ENCODE assay signal across 16 cellular contexts in the genomic region with DNA sequence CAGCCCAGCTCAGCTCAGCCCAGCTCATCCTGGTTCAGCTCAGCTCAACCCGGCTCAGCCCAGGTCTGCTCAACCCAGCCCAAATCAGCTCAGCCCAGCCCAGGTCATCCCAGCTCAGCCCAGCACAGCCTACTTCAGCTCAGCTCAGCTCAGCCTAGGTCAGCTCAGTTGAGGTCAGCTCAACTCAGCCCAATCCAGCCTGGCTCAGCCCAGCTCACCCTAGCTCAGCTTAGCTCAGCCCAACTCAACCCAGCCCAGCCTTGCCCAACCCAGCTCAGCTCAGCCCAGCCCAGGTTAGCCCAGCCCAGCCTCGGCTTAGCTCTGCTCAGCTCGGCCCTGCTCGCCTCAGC.
DNase-seq lines count a peak whose midpoint lies in the region; ATAC-seq, FAIRE-seq and TF ChIP-seq lines count a peak whose summit lies in the region.
"Had no signal": no experiment of that assay in that cellular context is flagged by ENCODE, and none has a peak within 500 bp of the region (broad histone marks: within the 10 kb centered on the region; RNA-seq: fewer than 3 reads in every experiment).

No MANE protein-coding gene starts in this region.

- H3K27ac ChIP-seq in kidney (ENCODE audit: low read depth in 2 of 2, low read length in 2 of 2) = no peak overlapping the region
- H3K27ac ChIP-seq in smooth muscle cell (ENCODE audit: low read depth) = no peak overlapping the region
- H3K27ac ChIP-seq in PC-3 (ENCODE audit: low read length) = no peak overlapping the region
- H3K27ac ChIP-seq: HL-60, SK-N-MC had no signal

- H3K4me2 ChIP-seq in smooth muscle cell = no peak overlapping the region
- no peak overlapping the region for H3K4me2 ChIP-seq in PC-3 (ENCODE audit: low read length)
- H3K4me2 ChIP-seq: GM23338 had no signal

- no peak overlapping the region for H3K9ac ChIP-seq in kidney (ENCODE audit: low read length in 2 of 2)
- H3K9ac ChIP-seq in smooth muscle cell (ENCODE audit: low read depth) = no peak overlapping the region
- H3K9ac ChIP-seq in PC-3 (ENCODE audit: low read length) = no peak overlapping the region

- no peak for TF ChIP-seq CTCF in CD14-positive monocyte (IDR thresholded peaks at IDR 0.05)
- TF ChIP-seq CTCF in GM12875 (IDR thresholded peaks at IDR 0.05; ENCODE audit: borderline replicate concordance, insufficient read depth, low read depth, low read length) = no peak
- TF ChIP-seq CTCF in activated CD8-positive, alpha-beta T cell treated with anti-CD3 and anti-CD28 coated beads for 36 hours (IDR thresholded peaks at IDR 0.05) = no peak
- no peak for TF ChIP-seq CTCF in mucosa of descending colon (IDR thresholded peaks at IDR 0.05)
- no peak for TF ChIP-seq CTCF in kidney (IDR thresholded peaks at IDR 0.05; ENCODE audit: borderline replicate concordance, extremely low read depth, insufficient read depth)
- TF ChIP-seq CTCF in smooth muscle cell (IDR thresholded peaks at IDR 0.05; ENCODE audit: borderline replicate concordance, insufficient read depth, poor library complexity, severe bottlenecking) = no peak
- no peak for TF ChIP-seq CTCF in PC-3 (conservative IDR thresholded peaks at IDR 0.05; ENCODE audit: low read depth, low read length)

- H3K27ac Mint-ChIP-seq in CD14-positive monocyte = peak overlapping the region in 2 of 7 donors; percentile 32 to 76
- peak overlapping the region; percentile 96 for H3K27ac Mint-ChIP-seq in activated CD8-positive, alpha-beta T cell treated with anti-CD3 and anti-CD28 coated beads for 36 hours
- H3K27ac Mint-ChIP-seq: brain, GM23338, progenitor cell of endocrine pancreas had no signal

- POLR2A ChIA-PET in activated CD8-positive, alpha-beta T cell treated with anti-CD3 and anti-CD28 coated beads for 36 hours (lab: Charles Lee) = no interaction called here
- POLR2A ChIA-PET in PC-3 (lab: Charles Lee; ENCODE audit: unreplicated experiment) = no interaction called here

- CTCF ChIA-PET in activated CD8-positive, alpha-beta T cell treated with anti-CD3 and anti-CD28 coated beads for 36 hours (lab: Charles Lee) = interaction anchor here (1.4 kb wide), 1 partner anchor 86 kb away, joined by 4 read pairs; no protein-coding TSS in a partner anchor
- CTCF ChIA-PET in PC-3 (lab: Charles Lee) = no interaction called here

- intact Hi-C loops in CD14-positive monocyte (cut with micrococcal nuclease) (no loop called here), mucosa of descending colon (cut with DNase I, micrococcal nuclease) (no loop called here), kidney (cut with DNase I) (no loop called here), PC-3 (cut with micrococcal nuclease) (no loop called here)
- intact Hi-C loops in activated CD8-positive, alpha-beta T cell treated with anti-CD3 and anti-CD28 coated beads for 36 hours (cut with micrococcal nuclease) = no loop called here

- H3K36me3 ChIP-seq in mucosa of descending colon (ENCODE audit: low read depth) = no peaks in the 10 kb centered on the region
- H3K36me3 ChIP-seq in kidney (ENCODE audit: control insufficient read depth in 1 of 2, insufficient read depth in 2 of 2, low read length in 2 of 2) = no peaks in the 10 kb centered on the region
- H3K36me3 ChIP-seq in smooth muscle cell (ENCODE audit: low read depth) = no peaks in the 10 kb centered on the region
- no peaks in the 10 kb centered on the region for H3K36me3 ChIP-seq in PC-3 (ENCODE audit: low read depth, low read length)

- H4K20me1 ChIP-seq in smooth muscle cell (ENCODE audit: low read depth) (no peaks in the 10 kb centered on the region), PC-3 (ENCODE audit: low read length) (no peaks in the 10 kb centered on the region)

- H3K36me3 Mint-ChIP-seq in CD14-positive monocyte = peaks cover 0 to 6% of the 10 kb centered on the region in 2 donors
- H3K36me3 Mint-ChIP-seq in activated CD8-positive, alpha-beta T cell treated with anti-CD3 and anti-CD28 coated beads for 36 hours (ENCODE audit: low read depth) = peaks cover 4% of the 10 kb centered on the region

- peak overlapping the region; percentile 46 to 58 for H3K4me3 Mint-ChIP-seq in CD14-positive monocyte
- peak overlapping the region; percentile 77 for H3K4me3 Mint-ChIP-seq in activated CD8-positive, alpha-beta T cell treated with anti-CD3 and anti-CD28 coated beads for 36 hours
- H3K4me3 Mint-ChIP-seq: brain, GM23338 had no signal

- H3K79me2 ChIP-seq in smooth muscle cell (ENCODE audit: low read depth) = no peaks in the 10 kb centered on the region
- H3K79me2 ChIP-seq in PC-3 (ENCODE audit: low read length) = no peaks in the 10 kb centered on the region

- peaks cover 10% of the 10 kb centered on the region for H3K4me1 Mint-ChIP-seq in CD14-positive monocyte
- H3K4me1 Mint-ChIP-seq in activated CD8-positive, alpha-beta T cell treated with anti-CD3 and anti-CD28 coated beads for 36 hours (ENCODE audit: low read depth) = peaks cover 62% of the 10 kb centered on the region
- H3K4me1 Mint-ChIP-seq: brain, GM23338 had no signal

- peaks cover 0 to 7% (median 0%) of the 10 kb centered on the region in 7 donors for H3K9me3 Mint-ChIP-seq in CD14-positive monocyte
- H3K9me3 Mint-ChIP-seq in activated CD8-positive, alpha-beta T cell treated with anti-CD3 and anti-CD28 coated beads for 36 hours = no peaks in the 10 kb centered on the region

- H2AFZ ChIP-seq in smooth muscle cell (ENCODE audit: low read depth) = no peak overlapping the region
- no peak overlapping the region for H2AFZ ChIP-seq in PC-3 (ENCODE audit: low read length)
- H2AFZ ChIP-seq: GM23338 had no signal

- H3K27me3 Mint-ChIP-seq in CD14-positive monocyte (ENCODE audit: low read depth in 3 of 3) = peaks cover 44 to 53% (median 51%) of the 10 kb centered on the region in 3 donors
- no peaks in the 10 kb centered on the region for H3K27me3 Mint-ChIP-seq in activated CD8-positive, alpha-beta T cell treated with anti-CD3 and anti-CD28 coated beads for 36 hours
- H3K27me3 Mint-ChIP-seq: brain, progenitor cell of endocrine pancreas had no signal

- DNase-seq in CD14-positive monocyte (ENCODE audit: low spot score) (no peak), mucosa of descending colon (peak in 2 of 3 donors; percentile 20 to 33), RKO (ENCODE audit: low spot score) (no peak), kidney (no peak), smooth muscle cell (lab: John Stamatoyannopoulos, UW; ENCODE audit: unreplicated experiment) (no peak), PC-3 (no peak)
- DNase-seq in activated CD8-positive, alpha-beta T cell treated with anti-CD3 and anti-CD28 coated beads for 36 hours = no peak
- DNase-seq: mesendoderm, NCI-H1092 treated with DMSO at 0.1 percent for 48 hours, NCI-H524 had no signal

- H3K9me2 ChIP-seq in PC-3 (replicated peaks; ENCODE audit: low read length) = no peaks in the 10 kb centered on the region

- FAIRE-seq in kidney (lab: Jason Lieb, UNC) = no peak

- BruUV-seq in PC-3 (replicated peaks; lab: Mats Ljungman, UMichigan) = no TSS peak

- no peaks in the 10 kb centered on the region for H3K4me1 ChIP-seq in mucosa of descending colon (ENCODE audit: low read depth)
- no peaks in the 10 kb centered on the region for H3K4me1 ChIP-seq in kidney (ENCODE audit: control insufficient read depth in 1 of 2, insufficient read depth in 1 of 2, low read depth in 1 of 2, low read length in 2 of 2)
- no peaks in the 10 kb centered on the region for H3K4me1 ChIP-seq in smooth muscle cell (ENCODE audit: low read depth)
- no peaks in the 10 kb centered on the region for H3K4me1 ChIP-seq in PC-3 (ENCODE audit: insufficient read depth, low read length)

- no peaks in the 10 kb centered on the region for H3K27me3 ChIP-seq in smooth muscle cell (ENCODE audit: low read depth)
- no peaks in the 10 kb centered on the region for H3K27me3 ChIP-seq in PC-3 (ENCODE audit: low read length)

- 87% methylated on average over 4 of the region's 4 CpGs for WGBS in smooth muscle cell (ENCODE audit: low lambda C conversion rate)

- H3F3A ChIP-seq in smooth muscle cell (ENCODE audit: low read depth) = no peaks in the 10 kb centered on the region
- H3F3A ChIP-seq in PC-3 (ENCODE audit: low read length, unreplicated experiment) = no peaks in the 10 kb centered on the region

- peak overlapping the region; percentile 91 for H3K4me3 ChIP-seq in GM12875 (ENCODE audit: low read depth, low read length)
- no peak overlapping the region for H3K4me3 ChIP-seq in mucosa of descending colon
- H3K4me3 ChIP-seq in kidney (ENCODE audit: low read length in 2 of 2) = no peak overlapping the region
- H3K4me3 ChIP-seq in smooth muscle cell = no peak overlapping the region
- no peak overlapping the region for H3K4me3 ChIP-seq in PC-3 (ENCODE audit: low read length)
- H3K4me3 ChIP-seq: GM23338, SK-N-MC had no signal

- ATAC-seq in activated CD8-positive, alpha-beta T cell treated with anti-CD3 and anti-CD28 coated beads for 36 hours = no peak
- peak; percentile 3 for ATAC-seq in mucosa of descending colon
- ATAC-seq in PC-3 = no peak
- ATAC-seq: GM23338 had no signal

- H3K9me3 ChIP-seq in mucosa of descending colon (no peaks in the 10 kb centered on the region), kidney (ENCODE audit: control insufficient read depth in 1 of 2, low read length in 2 of 2) (no peaks in the 10 kb centered on the region), smooth muscle cell (replicated peaks; ENCODE audit: low read depth) (peaks cover 8% of the 10 kb centered on the region), PC-3 (ENCODE audit: low read length) (no peaks in the 10 kb centered on the region)

Comparison
In these comparisons a context has a peak if more than half of its experiments do, and no peak if none do; other contexts are left out.
1. DNase-seq: peak in mucosa of descending colon (2 of 3); none in CD14-positive monocyte (single experiment), activated CD8-positive, alpha-beta T cell treated with anti-CD3 and anti-CD28 coated beads for 36 hours (single experiment), RKO (single experiment), kidney (single experiment), smooth muscle cell (single experiment) and PC-3 (single experiment).